ENCODE assay signal across 17 cellular contexts in genomic region chr12:59937148-59937547, GRCh38.
"Had no signal": no experiment of that assay in that cellular context is flagged by ENCODE, and none has a peak within 500 bp of the region (broad histone marks: within the 10 kb centered on the region; RNA-seq: fewer than 3 reads in every experiment).

No MANE protein-coding gene starts in this region.

- H3K36me3 ChIP-seq: right atrium auricular region had no signal

- H3K4me1 Mint-ChIP-seq: nephron had no signal

- H3K27me3 ChIP-seq: right atrium auricular region had no signal

- H3K4me3 Mint-ChIP-seq: activated CD8-positive, alpha-beta T cell treated with anti-CD3 and anti-CD28 coated beads for 36 hours; activated T-cell treated with anti-CD3 and anti-CD28 coated beads, Interleukin-2, amount 50 U/mL, for 4 hours; nephron; WTC11 had no signal

- H3K9me3 Mint-ChIP-seq: activated CD8-positive, alpha-beta T cell treated with anti-CD3 and anti-CD28 coated beads for 36 hours; nephron; WTC11 had no signal

- ATAC-seq: activated CD8-positive, alpha-beta T cell treated with anti-CD3 and anti-CD28 coated beads for 36 hours; activated T-cell treated with anti-CD3 and anti-CD28 coated beads, Interleukin-2, amount 50 U/mL, for 4 hours; esophagus mucosa; WTC11 had no signal

- DNase-seq: activated CD4-positive, alpha-beta T cell treated with anti-CD3 and anti-CD28 coated beads for 4 hours; activated CD8-positive, alpha-beta T cell treated with anti-CD3 and anti-CD28 coated beads for 36 hours; activated effector memory CD4-positive, alpha-beta T cell treated with Interleukin-2 at 50 U/mL for 16 hours; activated naive CD4-positive, alpha-beta T cell treated with anti-CD3 and anti-CD28 coated beads, Interleukin-2, amount 50 U/mL, for 16 hours; activated T-cell treated with anti-CD3 and anti-CD28 coated beads, Interleukin-2, amount 50 U/mL, for 4 hours; caudate nucleus; hippocampal formation; occipital lobe; stimulated activated CD4-positive, alpha-beta T cell treated with anti-CD3 and anti-CD28 coated beads, Interleukin-4, amount 100 ng/mL, for 24 hours; stimulated activated naive CD4-positive, alpha-beta T cell; substantia nigra had no signal

- H3K9me3 ChIP-seq: right atrium auricular region had no signal

- H3K4me1 ChIP-seq: right atrium auricular region had no signal

- H3K27ac ChIP-seq: coronary artery, right atrium auricular region, skin epidermis had no signal

- H3K27me3 Mint-ChIP-seq: activated CD8-positive, alpha-beta T cell treated with anti-CD3 and anti-CD28 coated beads for 36 hours had no signal

- H3K4me3 ChIP-seq: coronary artery, right atrium auricular region, skin epidermis had no signal

- H3K27ac Mint-ChIP-seq: activated CD8-positive, alpha-beta T cell treated with anti-CD3 and anti-CD28 coated beads for 36 hours; nephron; WTC11 had no signal

- H3K36me3 Mint-ChIP-seq: WTC11 had no signal
